9 cellular contexts compared by ENCODE assay signal in genomic region chr19:4172861-4173473, GRCh38. TPM values are rescaled to one million over a fixed set of nuclear protein-coding genes. Genes with fewer than 3 reads are reported as not detected.
DNase-seq lines count a peak whose midpoint lies in the region; ATAC-seq and TF ChIP-seq lines count a peak whose summit lies in the region.
"Had no signal": no experiment of that assay in that cellular context is flagged by ENCODE, and none has a peak within 500 bp of the region (broad histone marks: within the 10 kb centered on the region; RNA-seq: fewer than 3 reads in every experiment).

No MANE protein-coding gene starts in this region.

- H3K4me1 ChIP-seq in Peyer's patch (peaks cover 0 to 16% (median 0%) of the 10 kb centered on the region in 4 donors), right cardiac atrium (ENCODE audit: control insufficient read depth, insufficient read depth, low read length) (no peaks in the 10 kb centered on the region)

- H3K27ac Mint-ChIP-seq in activated T-helper 2 cell treated with anti-CD3 and anti-CD28 coated beads, Interferon-gamma antibody, Interleukin-2, Interleukin-4, amounts not matched to agents 10 μg/mL and 5 μg/mL and 100 μg/mL, durations not matched to agents 14 hours and 24 hours and 36 hours: no peak overlapping the region

- H3K9me3 ChIP-seq in Peyer's patch (peaks cover 0 to 6% (median 0%) of the 10 kb centered on the region in 4 donors), right cardiac atrium (ENCODE audit: control insufficient read depth, low read length) (no peaks in the 10 kb centered on the region)

- intact Hi-C loops in activated T-helper 2 cell treated with anti-CD3 and anti-CD28 coated beads, Interferon-gamma antibody, Interleukin-2, Interleukin-4, amounts not matched to agents 10 μg/mL and 5 μg/mL and 100 μg/mL, durations not matched to agents 14 hours and 24 hours and 36 hours (cut with micrococcal nuclease): no loop called here
- intact Hi-C loops in right cardiac atrium (cut with DNase I): no loop called here

- peaks cover 0 to 36% (median 0%) of the 10 kb centered on the region in 3 donors for H3K36me3 ChIP-seq in Peyer's patch

- no peaks in the 10 kb centered on the region for H3K27me3 ChIP-seq in Peyer's patch
- no peaks in the 10 kb centered on the region for H3K27me3 ChIP-seq in right cardiac atrium (ENCODE audit: control insufficient read depth, insufficient read depth)

- H3K9me3 Mint-ChIP-seq in activated T-helper 2 cell treated with anti-CD3 and anti-CD28 coated beads, Interferon-gamma antibody, Interleukin-2, Interleukin-4, amounts not matched to agents 10 μg/mL and 5 μg/mL and 100 μg/mL, durations not matched to agents 14 hours and 24 hours and 36 hours: no peaks in the 10 kb centered on the region

- 5% methylated on average over 45 of the region's 45 CpGs for WGBS in right cardiac atrium

- peak; percentile 66 for DNase-seq in GM20000 (ENCODE audit: low spot score)
- DNase-seq in Peyer's patch: peak; percentile 21 to 84 (median 72)
- DNase-seq in activated T-helper 2 cell treated with anti-CD3 and anti-CD28 coated beads, Interferon-gamma antibody, Interleukin-2, Interleukin-4, amounts not matched to agents 10 μg/mL and 5 μg/mL and 100 μg/mL, durations not matched to agents 14 hours and 24 hours and 36 hours (ENCODE audit: low spot score): peak; percentile 63
- peak; percentile 62 to 88 (median 79) for DNase-seq in right cardiac atrium
- peak; percentile 73 for DNase-seq in stimulated activated CD4-positive, alpha-beta T cell treated with anti-CD3 and anti-CD28 coated beads, Interleukin-15, amount 100 ng/mL, for 24 hours
- DNase-seq in NCI-H2029 treated with DMSO at 0.1 percent for 48 hours (lab: John Stamatoyannopoulos, UW): no peak

- peak overlapping the region in 1 of 4 donors; percentile 50 for H3K27ac ChIP-seq in Peyer's patch
- H3K27ac ChIP-seq in right cardiac atrium (ENCODE audit: low read length): no peak overlapping the region
- H3K27ac ChIP-seq: HL-60 had no signal

- ATAC-seq in right cardiac atrium: peak; percentile 62 to 77
- no peak for ATAC-seq in GM21723 (IDR thresholded peaks at IDR 0.05; ENCODE audit: unreplicated experiment)
- no peak for ATAC-seq in GM21528 (IDR thresholded peaks at IDR 0.05; ENCODE audit: low FRiP score, unreplicated experiment)

- no peak overlapping the region for H3K4me3 ChIP-seq in Peyer's patch
- no peak overlapping the region for H3K4me3 ChIP-seq in right cardiac atrium (ENCODE audit: low read length)

- H3K36me3 Mint-ChIP-seq in activated T-helper 2 cell treated with anti-CD3 and anti-CD28 coated beads, Interferon-gamma antibody, Interleukin-2, Interleukin-4, amounts not matched to agents 10 μg/mL and 5 μg/mL and 100 μg/mL, durations not matched to agents 14 hours and 24 hours and 36 hours (ENCODE audit: low read depth): peaks cover 10% of the 10 kb centered on the region

- H3K4me3 Mint-ChIP-seq in activated T-helper 2 cell treated with anti-CD3 and anti-CD28 coated beads, Interferon-gamma antibody, Interleukin-2, Interleukin-4, amounts not matched to agents 10 μg/mL and 5 μg/mL and 100 μg/mL, durations not matched to agents 14 hours and 24 hours and 36 hours (ENCODE audit: low read depth): no peak overlapping the region

- TF ChIP-seq CTCF in GM20000 (IDR thresholded peaks at IDR 0.05; ENCODE audit: extremely low read depth, missing control alignments): no peak
- no peak for TF ChIP-seq CTCF in Peyer's patch (IDR thresholded peaks at IDR 0.05)

- no peaks in the 10 kb centered on the region for H3K4me1 Mint-ChIP-seq in activated T-helper 2 cell treated with anti-CD3 and anti-CD28 coated beads, Interferon-gamma antibody, Interleukin-2, Interleukin-4, amounts not matched to agents 10 μg/mL and 5 μg/mL and 100 μg/mL, durations not matched to agents 14 hours and 24 hours and 36 hours (ENCODE audit: low read depth)

- peaks cover 1% of the 10 kb centered on the region for H3K27me3 Mint-ChIP-seq in activated T-helper 2 cell treated with anti-CD3 and anti-CD28 coated beads, Interferon-gamma antibody, Interleukin-2, Interleukin-4, amounts not matched to agents 10 μg/mL and 5 μg/mL and 100 μg/mL, durations not matched to agents 14 hours and 24 hours and 36 hours (ENCODE audit: low read depth)

- TF ChIP-seq POLR2A in Peyer's patch (IDR thresholded peaks at IDR 0.05): peak in 1 of 2 donors; percentile 35

RNA-seq across cellular contexts. Expression of gene SIRT6, which starts 9.4 kb away (rescaled TPM):
- total RNA-seq in Peyer's patch (100 to 1,000 TPM in 1 of 4 donors, 10 to 100 TPM in 3; 55.3 to 115 (median 84.9) TPM), right cardiac atrium (10 to 100 TPM; 11.2 to 16.6 (median 13.1) TPM)
- total RNA-seq in activated T-helper 2 cell treated with anti-CD3 and anti-CD28 coated beads, Interferon-gamma antibody, Interleukin-2, Interleukin-4, amounts not matched to agents 10 μg/mL and 5 μg/mL and 100 μg/mL, durations not matched to agents 14 hours and 24 hours and 36 hours: 34.6 and 42.4 TPM in 2 replicates
- 15.8 TPM for polyA plus RNA-seq in right cardiac atrium

RNA-seq across cellular contexts. Expression of gene ANKRD24, which starts 9.5 kb away (rescaled TPM):
- total RNA-seq in Peyer's patch: 1 to 10 TPM in 3 of 4 donors, under 1 TPM in 1; 0.83 to 3.9 (median 1.6) TPM
- 0.30 and 0.50 TPM in 2 replicates for total RNA-seq in activated T-helper 2 cell treated with anti-CD3 and anti-CD28 coated beads, Interferon-gamma antibody, Interleukin-2, Interleukin-4, amounts not matched to agents 10 μg/mL and 5 μg/mL and 100 μg/mL, durations not matched to agents 14 hours and 24 hours and 36 hours
- under 1 TPM; 0.31 to 0.88 (median 0.41) TPM for total RNA-seq in right cardiac atrium
- 0.45 TPM for polyA plus RNA-seq in right cardiac atrium

RNA-seq across cellular contexts. Expression of gene CREB3L3, which starts 19.5 kb away (rescaled TPM):
- total RNA-seq in Peyer's patch: 100 to 1,000 TPM in 3 of 4 donors, 10 to 100 TPM in 1; 45.4 to 528 (median 270) TPM
- 1.6 and 2.5 TPM in 2 replicates for total RNA-seq in activated T-helper 2 cell treated with anti-CD3 and anti-CD28 coated beads, Interferon-gamma antibody, Interleukin-2, Interleukin-4, amounts not matched to agents 10 μg/mL and 5 μg/mL and 100 μg/mL, durations not matched to agents 14 hours and 24 hours and 36 hours
- not detected for total RNA-seq in right cardiac atrium
- polyA plus RNA-seq in right cardiac atrium: not detected

RNA-seq across cellular contexts. Expression of gene MAP2K2, which starts 49.0 kb away (rescaled TPM):
- 100 to 1,000 TPM; 168 to 283 (median 220) TPM for total RNA-seq in Peyer's patch
- 131 and 141 TPM in 2 replicates for total RNA-seq in activated T-helper 2 cell treated with anti-CD3 and anti-CD28 coated beads, Interferon-gamma antibody, Interleukin-2, Interleukin-4, amounts not matched to agents 10 μg/mL and 5 μg/mL and 100 μg/mL, durations not matched to agents 14 hours and 24 hours and 36 hours
- 100 to 1,000 TPM; 113 to 134 (median 121) TPM for total RNA-seq in right cardiac atrium
- polyA plus RNA-seq in right cardiac atrium: 151 TPM

RNA-seq across cellular contexts. Expression of gene EBI3, which starts 56.4 kb away (rescaled TPM):
- total RNA-seq in Peyer's patch: 10 to 100 TPM in 1 of 4 donors, 1 to 10 TPM in 2, not detected in 1; 1.4 to 12.4 (median 1.9) TPM
- 47.0 and 55.4 TPM in 2 replicates for total RNA-seq in activated T-helper 2 cell treated with anti-CD3 and anti-CD28 coated beads, Interferon-gamma antibody, Interleukin-2, Interleukin-4, amounts not matched to agents 10 μg/mL and 5 μg/mL and 100 μg/mL, durations not matched to agents 14 hours and 24 hours and 36 hours
- total RNA-seq in right cardiac atrium: 1 to 10 TPM; 1.8 to 2.3 (median 2.1) TPM
- 0.70 TPM for polyA plus RNA-seq in right cardiac atrium

Comparison
In these comparisons a context has a peak if more than half of its experiments do, and no peak if none do; other contexts are left out.
1. ATAC-seq: peak in right cardiac atrium (2 of 2); none in GM21723 (single experiment) and GM21528 (single experiment).
2. RNA of gene CREB3L3, which starts 19.5 kb away (total RNA-seq): 45.4 to 528 TPM in Peyer's patch; 1.6 to 2.5 TPM in activated T-helper 2 cell treated with anti-CD3 and anti-CD28 coated beads, Interferon-gamma antibody, Interleukin-2, Interleukin-4, amounts not matched to agents 10 μg/mL and 5 μg/mL and 100 μg/mL, durations not matched to agents 14 hours and 24 hours and 36 hours and not detected in right cardiac atrium; every median in the first group is over 10 times any median in the second.